Comparison of ENCODE assay signal across 8 cellular contexts in genomic region chr10:29736325-29737208, GRCh38.
DNase-seq lines count a peak whose midpoint lies in the region; ATAC-seq and TF ChIP-seq lines count a peak whose summit lies in the region.

No MANE protein-coding gene starts in this region.

- no peaks in the 10 kb centered on the region for H3K9me3 Mint-ChIP-seq in activated CD8-positive, alpha-beta T cell treated with anti-CD3 and anti-CD28 coated beads, Interleukin-2, amount 10 ng/mL, durations not matched to agents 7 days and 5 days (ENCODE audit: insufficient read depth)
- H3K9me3 Mint-ChIP-seq in mesothelial cell of epicardium = no peaks in the 10 kb centered on the region

- DNase-seq in Caki2 (ENCODE audit: low read depth) (peak; percentile 71), LNCaP clone FGC (ENCODE audit: low read depth) (no peak), epithelial cell of esophagus (ENCODE audit: low read depth) (peak; percentile 51), mesothelial cell of epicardium (ENCODE audit: low spot score in 2 of 2, unreplicated experiment in 2 of 2) (peak; percentile 36 to 75), testis (peak; percentile 80), occipital lobe (lab: John Stamatoyannopoulos, UW) (no peak)
- DNase-seq in activated CD8-positive, alpha-beta T cell treated with anti-CD3 and anti-CD28 coated beads, Interleukin-2, amount 10 ng/mL, durations not matched to agents 7 days and 5 days = peak; percentile 22

- peaks cover 34% of the 10 kb centered on the region for H3K4me1 ChIP-seq in testis

- H3K36me3 ChIP-seq in testis (ENCODE audit: low read depth, missing control alignments) = no peaks in the 10 kb centered on the region

- in situ Hi-C loops in Caki2 (cut with HindIII; ENCODE audit: low pct_unique_long_range_greater_than_20kb, low sequenced_read_pairs) = no loop called here

- POLR2A ChIA-PET in activated CD8-positive, alpha-beta T cell treated with anti-CD3 and anti-CD28 coated beads, Interleukin-2, amount 10 ng/mL, durations not matched to agents 7 days and 5 days (lab: Charles Lee) = no interaction called here

- H3K27ac Mint-ChIP-seq in activated CD8-positive, alpha-beta T cell treated with anti-CD3 and anti-CD28 coated beads, Interleukin-2, amount 10 ng/mL, durations not matched to agents 7 days and 5 days = no peak overlapping the region
- H3K27ac Mint-ChIP-seq in mesothelial cell of epicardium = peak overlapping the region; percentile 88

- no peak for TF ChIP-seq POLR2A in testis (IDR thresholded peaks at IDR 0.05)

- intact Hi-C loops in testis (cut with DNase I; ENCODE audit: low total_unique reads) = no loop called here

- H3K4me1 Mint-ChIP-seq in activated CD8-positive, alpha-beta T cell treated with anti-CD3 and anti-CD28 coated beads, Interleukin-2, amount 10 ng/mL, durations not matched to agents 7 days and 5 days (ENCODE audit: low read depth) = peaks cover 7% of the 10 kb centered on the region
- peaks cover 51% of the 10 kb centered on the region for H3K4me1 Mint-ChIP-seq in mesothelial cell of epicardium

- peaks cover 35% of the 10 kb centered on the region for H3K27me3 Mint-ChIP-seq in activated CD8-positive, alpha-beta T cell treated with anti-CD3 and anti-CD28 coated beads, Interleukin-2, amount 10 ng/mL, durations not matched to agents 7 days and 5 days (ENCODE audit: low read depth)
- H3K27me3 Mint-ChIP-seq in mesothelial cell of epicardium (ENCODE audit: low read depth) = no peaks in the 10 kb centered on the region

- no peak for TF ChIP-seq CTCF in LNCaP clone FGC (IDR thresholded peaks at IDR 0.05; ENCODE audit: control insufficient read depth, extremely low read depth, insufficient read depth)
- no peak for TF ChIP-seq CTCF in epithelial cell of esophagus (IDR thresholded peaks at IDR 0.05; ENCODE audit: insufficient read depth, low read depth, low read length, missing control alignments)
- no peak for TF ChIP-seq CTCF in mesothelial cell of epicardium (IDR thresholded peaks at IDR 0.05; ENCODE audit: unreplicated experiment)
- TF ChIP-seq CTCF in testis (IDR thresholded peaks at IDR 0.05) = peak in 2 of 3 experiments; percentile 26 to 28

- CTCF ChIA-PET in activated CD8-positive, alpha-beta T cell treated with anti-CD3 and anti-CD28 coated beads, Interleukin-2, amount 10 ng/mL, durations not matched to agents 7 days and 5 days (lab: Charles Lee) = interaction anchor here (0.8 to 2.6 kb wide), 7 partner anchors 8 to 223 kb away, joined by 3 to 8 read pairs (median 4); no protein-coding TSS in a partner anchor

- peak overlapping the region; percentile 94 to 97 for H3K27ac ChIP-seq in testis

- H3K4me3 ChIP-seq in LNCaP clone FGC (ENCODE audit: low read depth, low read length) (peak overlapping the region; percentile 63), epithelial cell of esophagus (ENCODE audit: low read length) (peak overlapping the region; percentile 74), testis (peak overlapping the region; percentile 87 to 93)

- H3K9me3 ChIP-seq in testis = no peaks in the 10 kb centered on the region

- H3K27me3 ChIP-seq in testis = no peaks in the 10 kb centered on the region

- ATAC-seq in activated CD8-positive, alpha-beta T cell treated with anti-CD3 and anti-CD28 coated beads, Interleukin-2, amount 10 ng/mL, durations not matched to agents 7 days and 5 days = peak; percentile 9
- ATAC-seq in HG03280 (IDR thresholded peaks at IDR 0.05; ENCODE audit: unreplicated experiment) = no peak

- 1% methylated on average over 22 of the region's 85 CpGs; no CpG with 5 or more reads in 1 of the 2 donors for WGBS in testis, 2 donors

- H3K36me3 Mint-ChIP-seq in activated CD8-positive, alpha-beta T cell treated with anti-CD3 and anti-CD28 coated beads, Interleukin-2, amount 10 ng/mL, durations not matched to agents 7 days and 5 days (ENCODE audit: low read depth) = no peaks in the 10 kb centered on the region
- no peaks in the 10 kb centered on the region for H3K36me3 Mint-ChIP-seq in mesothelial cell of epicardium

- peak overlapping the region; percentile 75 for H3K4me3 Mint-ChIP-seq in activated CD8-positive, alpha-beta T cell treated with anti-CD3 and anti-CD28 coated beads, Interleukin-2, amount 10 ng/mL, durations not matched to agents 7 days and 5 days
- H3K4me3 Mint-ChIP-seq in mesothelial cell of epicardium = peak overlapping the region; percentile 79

Comparison
In these comparisons a context has a peak if more than half of its experiments do, and no peak if none do; other contexts are left out.
1. DNase-seq: peak in Caki2 (single experiment), activated CD8-positive, alpha-beta T cell treated with anti-CD3 and anti-CD28 coated beads, Interleukin-2, amount 10 ng/mL, durations not matched to agents 7 days and 5 days (single experiment), epithelial cell of esophagus (single experiment), mesothelial cell of epicardium (2 of 2) and testis (single experiment); none in LNCaP clone FGC (single experiment) and occipital lobe (single experiment).
2. CTCF ChIP-seq: peak in testis (2 of 3); none in LNCaP clone FGC (single experiment), epithelial cell of esophagus (single experiment) and mesothelial cell of epicardium (single experiment).
3. Peak in every context shown above with its lines, with median percentiles within 50 percentile points of each other: H3K4me3 ChIP-seq.